In genomic region chr4:123361195-123361861, GRCh38 we compare ENCODE assay signal across 10 cellular contexts. TPM values are rescaled to one million over a fixed set of nuclear protein-coding genes. Genes with fewer than 3 reads are reported as not detected.
DNase-seq lines count a peak whose midpoint lies in the region; ATAC-seq and TF ChIP-seq lines count a peak whose summit lies in the region.
"Had no signal": no experiment of that assay in that cellular context is flagged by ENCODE, and none has a peak within 500 bp of the region (broad histone marks: within the 10 kb centered on the region; RNA-seq: fewer than 3 reads in every experiment).

No MANE protein-coding gene starts in this region.

- TF ChIP-seq CTCF in A673 (conservative IDR thresholded peaks at IDR 0.05; ENCODE audit: low read depth, low read length) (no peak), left lung (IDR thresholded peaks at IDR 0.05) (no peak)

- intact Hi-C loops in A673 (cut with micrococcal nuclease; ENCODE audit: unreplicated experiment): no loop called here
- intact Hi-C loops in left lung (cut with DNase I): no loop called here

- no peaks in the 10 kb centered on the region for H3K36me3 Mint-ChIP-seq in naive thymus-derived CD8-positive, alpha-beta T cell
- H3K36me3 Mint-ChIP-seq: CD8-positive, alpha-beta T cell; stimulated activated naive B cell treated with anti-CD40 and anti-IgM and Interleukin-4, amounts not matched to agents 10 μg/mL and 1 μg/mL and 100 μg/mL, for 72 hours had no signal

- peaks cover 0 to 11% (median 0%) of the 10 kb centered on the region in 4 donors for H3K4me1 Mint-ChIP-seq in naive thymus-derived CD8-positive, alpha-beta T cell

- H3K27ac ChIP-seq in A673 (ENCODE audit: low read depth, low read length, poor library complexity, severe bottlenecking): no peak overlapping the region
- peak overlapping the region in 1 of 2 donors; percentile 36 for H3K27ac ChIP-seq in left lung

- H3K9me3 Mint-ChIP-seq in naive thymus-derived CD8-positive, alpha-beta T cell: no peaks in the 10 kb centered on the region
- H3K9me3 Mint-ChIP-seq: CD8-positive, alpha-beta T cell; stimulated activated naive B cell treated with anti-CD40 and anti-IgM and Interleukin-4, amounts not matched to agents 10 μg/mL and 1 μg/mL and 100 μg/mL, for 72 hours had no signal

- ATAC-seq in left lung (peak; percentile 24), GM19463 (IDR thresholded peaks at IDR 0.05; ENCODE audit: unreplicated experiment) (no peak)
- no peak for ATAC-seq in naive thymus-derived CD8-positive, alpha-beta T cell
- ATAC-seq: CD8-positive, alpha-beta T cell; stimulated activated naive B cell treated with anti-CD40 and anti-IgM and Interleukin-4, amounts not matched to agents 10 μg/mL and 1 μg/mL and 100 μg/mL, for 72 hours had no signal

- peaks cover 0 to 10% (median 2%) of the 10 kb centered on the region in 5 donors for H3K27me3 Mint-ChIP-seq in naive thymus-derived CD8-positive, alpha-beta T cell

- H3K4me1 ChIP-seq in A673 (ENCODE audit: insufficient read depth, low read length, poor library complexity, severe bottlenecking) (peaks cover 4% of the 10 kb centered on the region), left lung (peaks cover 7 to 9% of the 10 kb centered on the region in 2 donors)

- H3K4me3 ChIP-seq in A673 (ENCODE audit: low read depth, low read length, poor library complexity, severe bottlenecking): no peak overlapping the region
- H3K4me3 ChIP-seq in left lung: no peak overlapping the region

- no TSS peak for BruUV-seq in A673 (replicated peaks; lab: Mats Ljungman, UMichigan)

- POLR2A ChIA-PET in A673 (lab: Charles Lee; ENCODE audit: low non-redundant PET): no interaction called here
- POLR2A ChIA-PET in naive thymus-derived CD8-positive, alpha-beta T cell (lab: Charles Lee): interaction anchor here (0.7 kb wide), 1 partner anchor 442 kb away, joined by 3 read pairs; no protein-coding TSS in a partner anchor

- no peak overlapping the region for H3K27ac Mint-ChIP-seq in naive thymus-derived CD8-positive, alpha-beta T cell
- H3K27ac Mint-ChIP-seq: CD8-positive, alpha-beta T cell; stimulated activated naive B cell treated with anti-CD40 and anti-IgM and Interleukin-4, amounts not matched to agents 10 μg/mL and 1 μg/mL and 100 μg/mL, for 72 hours had no signal

- DNase-seq in A673 (ENCODE audit: low spot score): peak; percentile 45
- DNase-seq in LoVo (ENCODE audit: low spot score): peak; percentile 32
- peak; percentile 93 for DNase-seq in dermis blood vessel endothelial cell
- no peak for DNase-seq in left lung
- DNase-seq in MV-4-11 (lab: John Stamatoyannopoulos, UW): no peak
- no peak for DNase-seq in NOMO-1 (lab: John Stamatoyannopoulos, UW; ENCODE audit: unreplicated experiment in 2 of 2)
- DNase-seq in naive thymus-derived CD8-positive, alpha-beta T cell: no peak
- DNase-seq: CD8-positive, alpha-beta T cell; stimulated activated naive B cell treated with anti-CD40 and anti-IgM and Interleukin-4, amounts not matched to agents 10 μg/mL and 1 μg/mL and 100 μg/mL, for 72 hours had no signal

- CTCF ChIA-PET in A673 (lab: Charles Lee): no interaction called here

- H3K27me3 ChIP-seq in A673 (replicated peaks; ENCODE audit: insufficient read depth, low read depth, low read length, poor library complexity) (no peaks in the 10 kb centered on the region), left lung (no peaks in the 10 kb centered on the region)

- H3K36me3 ChIP-seq in A673 (ENCODE audit: insufficient read depth, low read length, poor library complexity, severe bottlenecking) (peaks cover 6% of the 10 kb centered on the region), left lung (no peaks in the 10 kb centered on the region)

- H3K9me3 ChIP-seq in A673 (ENCODE audit: low read depth, low read length, poor library complexity, severe bottlenecking): peaks cover 6% of the 10 kb centered on the region
- H3K9me3 ChIP-seq in left lung: peaks cover 0 to 3% of the 10 kb centered on the region in 2 donors

- H3K4me3 Mint-ChIP-seq in naive thymus-derived CD8-positive, alpha-beta T cell: no peak overlapping the region
- H3K4me3 Mint-ChIP-seq: CD8-positive, alpha-beta T cell; stimulated activated naive B cell treated with anti-CD40 and anti-IgM and Interleukin-4, amounts not matched to agents 10 μg/mL and 1 μg/mL and 100 μg/mL, for 72 hours had no signal

RNA-seq across cellular contexts. Expression of gene SPRY1, which starts 35.3 kb away (rescaled TPM):
- total RNA-seq in A673 (2021) (6.0 and 6.8 TPM in 2 replicates), dermis blood vessel endothelial cell (27.2 and 43.7 TPM in 2 replicates), left lung (10 to 100 TPM; 85.1 to 95.5 TPM)
- total RNA-seq in naive thymus-derived CD8-positive, alpha-beta T cell: 1 to 10 TPM; 8.1 to 9.0 TPM
- 10 to 100 TPM in 1 of 3 donors, 1 to 10 TPM in 2; 6.9 to 11.0 (median 9.7) TPM for polyA plus RNA-seq in naive thymus-derived CD8-positive, alpha-beta T cell

Comparison
In these comparisons a context has a peak if more than half of its experiments do, and no peak if none do; other contexts are left out.
1. DNase-seq: peak in A673 (single experiment), LoVo (single experiment) and dermis blood vessel endothelial cell (single experiment); none in left lung (0 of 2), MV-4-11 (single experiment), NOMO-1 (0 of 2) and naive thymus-derived CD8-positive, alpha-beta T cell (0 of 10).